ENCODE assay signal across 1 cellular context in the genomic region with DNA sequence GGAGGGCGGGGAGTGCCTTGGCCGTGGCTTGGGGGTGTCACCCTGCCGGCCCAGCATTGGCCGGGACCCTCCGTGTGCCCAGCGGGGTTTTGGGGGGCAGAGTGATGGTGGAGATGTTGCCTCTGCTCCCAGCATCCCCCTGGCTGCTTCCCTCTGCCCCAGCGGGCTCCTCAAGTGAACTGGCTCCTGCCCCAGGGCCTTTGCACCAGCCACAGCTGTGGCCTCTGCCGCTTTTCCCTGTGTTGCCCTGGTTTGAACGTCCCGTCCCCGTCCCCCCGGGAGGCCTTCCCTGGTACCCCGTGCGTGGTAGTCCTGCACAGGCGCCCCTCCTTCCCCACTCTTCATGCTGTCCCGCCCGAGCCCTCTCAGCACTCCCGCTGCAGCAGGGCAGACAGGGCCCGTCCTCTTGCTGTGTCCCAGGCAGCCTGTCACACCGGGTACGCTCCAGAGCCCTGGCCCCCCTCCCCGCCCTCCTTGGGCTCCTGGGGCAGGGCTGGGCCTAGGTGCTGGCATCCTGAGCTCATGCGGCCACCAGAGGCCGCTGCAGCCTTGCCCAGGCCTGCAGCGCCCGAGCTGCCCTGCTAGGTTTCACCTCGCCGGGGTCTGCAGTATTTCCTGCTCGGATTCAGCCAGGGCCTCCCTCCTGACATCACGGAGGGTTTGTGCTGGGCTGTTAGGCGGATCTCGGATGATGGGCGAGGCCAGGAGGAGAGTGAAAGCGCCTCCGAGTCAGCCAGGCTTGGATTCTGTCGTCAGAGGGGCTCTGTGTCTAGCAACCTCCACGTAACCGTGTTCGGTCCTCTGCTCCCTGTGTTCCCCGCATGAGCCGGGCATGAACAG.
TF ChIP-seq lines count a peak whose summit lies in the region.

No MANE protein-coding gene starts in this region.

TF ChIP-seq in HepG2, 621 proteins besides CTCF, POLR2A, EP300 and RAD21 (continued from another document):
- TF ChIP-seq, protein P1, sequence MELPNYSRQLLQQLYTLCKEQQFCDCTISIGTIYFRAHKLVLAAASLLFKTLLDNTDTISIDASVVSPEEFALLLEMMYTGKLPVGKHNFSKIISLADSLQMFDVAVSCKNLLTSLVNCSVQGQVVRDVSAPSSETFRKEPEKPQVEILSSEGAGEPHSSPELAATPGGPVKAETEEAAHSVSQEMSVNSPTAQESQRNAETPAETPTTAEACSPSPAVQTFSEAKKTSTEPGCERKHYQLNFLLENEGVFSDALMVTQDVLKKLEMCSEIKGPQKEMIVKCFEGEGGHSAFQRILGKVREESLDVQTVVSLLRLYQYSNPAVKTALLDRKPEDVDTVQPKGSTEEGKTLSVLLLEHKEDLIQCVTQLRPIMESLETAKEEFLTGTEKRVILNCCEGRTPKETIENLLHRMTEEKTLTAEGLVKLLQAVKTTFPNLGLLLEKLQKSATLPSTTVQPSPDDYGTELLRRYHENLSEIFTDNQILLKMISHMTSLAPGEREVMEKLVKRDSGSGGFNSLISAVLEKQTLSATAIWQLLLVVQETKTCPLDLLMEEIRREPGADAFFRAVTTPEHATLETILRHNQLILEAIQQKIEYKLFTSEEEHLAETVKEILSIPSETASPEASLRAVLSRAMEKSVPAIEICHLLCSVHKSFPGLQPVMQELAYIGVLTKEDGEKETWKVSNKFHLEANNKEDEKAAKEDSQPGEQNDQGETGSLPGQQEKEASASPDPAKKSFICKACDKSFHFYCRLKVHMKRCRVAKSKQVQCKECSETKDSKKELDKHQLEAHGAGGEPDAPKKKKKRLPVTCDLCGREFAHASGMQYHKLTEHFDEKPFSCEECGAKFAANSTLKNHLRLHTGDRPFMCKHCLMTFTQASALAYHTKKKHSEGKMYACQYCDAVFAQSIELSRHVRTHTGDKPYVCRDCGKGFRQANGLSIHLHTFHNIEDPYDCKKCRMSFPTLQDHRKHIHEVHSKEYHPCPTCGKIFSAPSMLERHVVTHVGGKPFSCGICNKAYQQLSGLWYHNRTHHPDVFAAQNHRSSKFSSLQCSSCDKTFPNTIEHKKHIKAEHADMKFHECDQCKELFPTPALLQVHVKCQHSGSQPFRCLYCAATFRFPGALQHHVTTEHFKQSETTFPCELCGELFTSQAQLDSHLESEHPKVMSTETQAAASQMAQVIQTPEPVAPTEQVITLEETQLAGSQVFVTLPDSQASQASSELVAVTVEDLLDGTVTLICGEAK (IDR thresholded peaks at IDR 0.05), result no peak
- TF ChIP-seq, protein P1 (CRISPR knock-in tag; IDR thresholded peaks at IDR 0.05), result no peak
- TF ChIP-seq, protein P2, sequence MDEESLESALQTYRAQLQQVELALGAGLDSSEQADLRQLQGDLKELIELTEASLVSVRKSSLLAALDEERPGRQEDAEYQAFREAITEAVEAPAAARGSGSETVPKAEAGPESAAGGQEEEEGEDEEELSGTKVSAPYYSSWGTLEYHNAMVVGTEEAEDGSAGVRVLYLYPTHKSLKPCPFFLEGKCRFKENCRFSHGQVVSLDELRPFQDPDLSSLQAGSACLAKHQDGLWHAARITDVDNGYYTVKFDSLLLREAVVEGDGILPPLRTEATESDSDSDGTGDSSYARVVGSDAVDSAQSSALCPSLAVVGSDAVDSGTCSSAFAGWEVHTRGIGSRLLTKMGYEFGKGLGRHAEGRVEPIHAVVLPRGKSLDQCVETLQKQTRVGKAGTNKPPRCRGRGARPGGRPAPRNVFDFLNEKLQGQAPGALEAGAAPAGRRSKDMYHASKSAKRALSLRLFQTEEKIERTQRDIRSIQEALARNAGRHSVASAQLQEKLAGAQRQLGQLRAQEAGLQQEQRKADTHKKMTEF (CRISPR knock-in tag; IDR thresholded peaks at IDR 0.05), result peak; percentile 27; the same call in 1 of the 2 replicates
- TF ChIP-seq, protein P3, sequence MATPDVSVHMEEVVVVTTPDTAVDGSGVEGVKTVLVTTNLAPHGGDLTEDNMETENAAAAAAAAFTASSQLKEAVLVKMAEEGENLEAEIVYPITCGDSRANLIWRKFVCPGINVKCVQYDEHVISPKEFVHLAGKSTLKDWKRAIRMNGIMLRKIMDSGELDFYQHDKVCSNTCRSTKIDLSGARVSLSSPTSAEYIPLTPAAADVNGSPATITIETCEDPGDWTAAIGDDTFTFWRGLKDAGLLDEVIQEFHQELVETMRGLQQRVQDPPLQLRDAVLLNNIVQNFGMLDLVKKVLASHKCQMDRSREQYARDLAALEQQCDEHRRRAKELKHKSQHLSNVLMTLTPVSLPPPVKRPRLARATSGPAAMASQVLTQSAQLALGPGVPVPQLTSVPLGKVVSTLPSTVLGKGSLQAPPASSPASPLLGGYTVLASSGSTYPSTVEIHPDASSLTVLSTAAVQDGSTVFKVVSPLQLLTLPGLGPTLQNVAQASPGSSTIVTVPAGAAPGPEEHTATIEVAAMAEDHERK (CRISPR knock-in tag; IDR thresholded peaks at IDR 0.05; ENCODE audit: low read depth), result no peak
- TF ChIP-seq, protein P4, sequence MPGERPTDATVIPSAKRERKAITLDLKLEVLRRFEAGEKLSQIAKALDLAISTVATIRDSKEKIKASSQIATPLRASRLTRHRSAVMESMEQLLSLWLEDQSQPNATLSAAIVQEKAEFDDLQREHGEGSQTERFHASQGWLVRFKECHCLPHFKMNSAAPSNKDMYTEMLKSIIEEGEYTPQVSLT (CRISPR knock-in tag; IDR thresholded peaks at IDR 0.05; ENCODE audit: borderline replicate concordance, low read depth), result no peak
- TF ChIP-seq, protein P5, sequence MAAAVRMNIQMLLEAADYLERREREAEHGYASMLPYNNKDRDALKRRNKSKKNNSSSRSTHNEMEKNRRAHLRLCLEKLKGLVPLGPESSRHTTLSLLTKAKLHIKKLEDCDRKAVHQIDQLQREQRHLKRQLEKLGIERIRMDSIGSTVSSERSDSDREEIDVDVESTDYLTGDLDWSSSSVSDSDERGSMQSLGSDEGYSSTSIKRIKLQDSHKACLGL (CRISPR knock-in tag; IDR thresholded peaks at IDR 0.05), result no peak
- TF ChIP-seq, protein P6, sequence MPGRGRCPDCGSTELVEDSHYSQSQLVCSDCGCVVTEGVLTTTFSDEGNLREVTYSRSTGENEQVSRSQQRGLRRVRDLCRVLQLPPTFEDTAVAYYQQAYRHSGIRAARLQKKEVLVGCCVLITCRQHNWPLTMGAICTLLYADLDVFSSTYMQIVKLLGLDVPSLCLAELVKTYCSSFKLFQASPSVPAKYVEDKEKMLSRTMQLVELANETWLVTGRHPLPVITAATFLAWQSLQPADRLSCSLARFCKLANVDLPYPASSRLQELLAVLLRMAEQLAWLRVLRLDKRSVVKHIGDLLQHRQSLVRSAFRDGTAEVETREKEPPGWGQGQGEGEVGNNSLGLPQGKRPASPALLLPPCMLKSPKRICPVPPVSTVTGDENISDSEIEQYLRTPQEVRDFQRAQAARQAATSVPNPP (CRISPR knock-in tag; IDR thresholded peaks at IDR 0.05), result no peak
- TF ChIP-seq RXRA (CRISPR knock-in tag; IDR thresholded peaks at IDR 0.05) (peak; percentile 16; the same call in 1 of the 2 replicates), NFYC (CRISPR knock-in tag; IDR thresholded peaks at IDR 0.05) (no peak), FOXP1 (IDR thresholded peaks at IDR 0.05) (no peak), FOXP1 (CRISPR knock-in tag; IDR thresholded peaks at IDR 0.05) (no peak), JDP2 (CRISPR knock-in tag; IDR thresholded peaks at IDR 0.05; ENCODE audit: borderline replicate concordance) (no peak), IRX3 (CRISPR knock-in tag; IDR thresholded peaks at IDR 0.05; ENCODE audit: borderline replicate concordance, low read depth) (no peak), SRSF1 (optimal IDR thresholded peaks at IDR 0.05; ENCODE audit: low read depth, low read length) (peak; percentile 56), TBL1XR1 (IDR thresholded peaks at IDR 0.05; ENCODE audit: borderline replicate concordance, low read length, partially characterized antibody) (no peak), PHF8 (CRISPR knock-in tag; IDR thresholded peaks at IDR 0.05) (no peak), ZBTB3 (CRISPR knock-in tag; IDR thresholded peaks at IDR 0.05; ENCODE audit: borderline replicate concordance, low read depth) (no peak), ZNF292 (CRISPR knock-in tag; IDR thresholded peaks at IDR 0.05; ENCODE audit: borderline replicate concordance, low read depth) (peak; percentile 37; the same call in 1 of the 2 replicates), SIN3A (IDR thresholded peaks at IDR 0.05; ENCODE audit: borderline replicate concordance, low read depth, low read length) (no peak), ZBTB20 (CRISPR knock-in tag; IDR thresholded peaks at IDR 0.05; ENCODE audit: borderline replicate concordance, low read depth) (no peak), NFKB2 (CRISPR knock-in tag; IDR thresholded peaks at IDR 0.05; ENCODE audit: borderline replicate concordance) (no peak), PLRG1 (conservative IDR thresholded peaks at IDR 0.05) (no peak), KLF9 (CRISPR knock-in tag; IDR thresholded peaks at IDR 0.05; ENCODE audit: low read depth) (no peak), POLR2G (IDR thresholded peaks at IDR 0.05; ENCODE audit: low read depth, low read length) (no peak), ZNF749 (CRISPR knock-in tag; IDR thresholded peaks at IDR 0.05; ENCODE audit: borderline replicate concordance) (no peak)
- TF ChIP-seq, protein P7, sequence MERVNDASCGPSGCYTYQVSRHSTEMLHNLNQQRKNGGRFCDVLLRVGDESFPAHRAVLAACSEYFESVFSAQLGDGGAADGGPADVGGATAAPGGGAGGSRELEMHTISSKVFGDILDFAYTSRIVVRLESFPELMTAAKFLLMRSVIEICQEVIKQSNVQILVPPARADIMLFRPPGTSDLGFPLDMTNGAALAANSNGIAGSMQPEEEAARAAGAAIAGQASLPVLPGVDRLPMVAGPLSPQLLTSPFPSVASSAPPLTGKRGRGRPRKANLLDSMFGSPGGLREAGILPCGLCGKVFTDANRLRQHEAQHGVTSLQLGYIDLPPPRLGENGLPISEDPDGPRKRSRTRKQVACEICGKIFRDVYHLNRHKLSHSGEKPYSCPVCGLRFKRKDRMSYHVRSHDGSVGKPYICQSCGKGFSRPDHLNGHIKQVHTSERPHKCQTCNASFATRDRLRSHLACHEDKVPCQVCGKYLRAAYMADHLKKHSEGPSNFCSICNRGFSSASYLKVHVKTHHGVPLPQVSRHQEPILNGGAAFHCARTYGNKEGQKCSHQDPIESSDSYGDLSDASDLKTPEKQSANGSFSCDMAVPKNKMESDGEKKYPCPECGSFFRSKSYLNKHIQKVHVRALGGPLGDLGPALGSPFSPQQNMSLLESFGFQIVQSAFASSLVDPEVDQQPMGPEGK (CRISPR knock-in tag; IDR thresholded peaks at IDR 0.05), result 0 out of 2 replicates have a peak, but pooled peaks have one; percentile 31
TF ChIP-seq in HepG2: peak in this region for 61.
